Comparison of ENCODE assay signal across 9 cellular contexts in genomic region chr14:73283592-73284379, GRCh38. TPM values are rescaled to one million over a fixed set of nuclear protein-coding genes. Genes with fewer than 3 reads are reported as not detected.
A peak's percentile ranks its signal among the peaks of the same experiment; 100 is the strongest.
DNase-seq lines count a peak whose midpoint lies in the region; ATAC-seq and TF ChIP-seq lines count a peak whose summit lies in the region.
"Had no signal": no experiment of that assay in that cellular context is flagged by ENCODE, and none has a peak within 500 bp of the region (broad histone marks: within the 10 kb centered on the region; RNA-seq: fewer than 3 reads in every experiment).

No MANE protein-coding gene starts in this region.

- H3K9me3 Mint-ChIP-seq in H9 (no peaks in the 10 kb centered on the region), progenitor cell of endocrine pancreas (ENCODE audit: low read depth) (no peaks in the 10 kb centered on the region)

- no peak overlapping the region for H4K5ac ChIP-seq in H9 (ENCODE audit: insufficient read length, low read depth, low read length)

- no peak overlapping the region for H3K23ac ChIP-seq in H9 (ENCODE audit: insufficient read length, low read depth, low read length)

- H3K27ac ChIP-seq in H9 (ENCODE audit: insufficient read length, low read depth, low read length) (no peak overlapping the region), transverse colon (no peak overlapping the region)
- H3K27ac ChIP-seq: adrenal gland had no signal

- peak overlapping the region; percentile 1 for H3K4me2 ChIP-seq in H9 (ENCODE audit: insufficient read depth, insufficient read length, low read length)

- H2BK5ac ChIP-seq in H9 (ENCODE audit: insufficient read length, low read length), result no peak overlapping the region

- H4K20me1 ChIP-seq in H9 (ENCODE audit: control insufficient read depth, insufficient read depth, insufficient read length), result no peaks in the 10 kb centered on the region

- H3K9ac ChIP-seq in H9 (ENCODE audit: extremely low read depth, insufficient read length, low read length), result no peak overlapping the region

- no peak for TF ChIP-seq POLR2A in transverse colon (IDR thresholded peaks at IDR 0.05)

- H3T11ph ChIP-seq in H9 (ENCODE audit: low read length), result no peak overlapping the region

- WGBS in H9 (ENCODE audit: extremely low coverage, insufficient read length, low lambda C conversion rate), result no CpG with 5 or more reads among the region's 12 CpGs
- 72 to 74% methylated on average over 10 to 12 of the region's 12 CpGs for WGBS in transverse colon (ENCODE audit: low coverage in 1 of 2), 2 donors

- H4K91ac ChIP-seq in H9 (ENCODE audit: insufficient read length, low read depth, low read length), result no peak overlapping the region

- H3K4me3 Mint-ChIP-seq in H9, result peak overlapping the region in 1 of 2 experiments; percentile 19; a peak in 3 of 5 replicates
- no peak overlapping the region for H3K4me3 Mint-ChIP-seq in progenitor cell of endocrine pancreas (ENCODE audit: low read depth)

- H3K23me2 ChIP-seq in H9 (ENCODE audit: insufficient read length, low read depth, low read length, poor library complexity, severe bottlenecking), result no peaks in the 10 kb centered on the region

- no peaks in the 10 kb centered on the region for H3K27me3 ChIP-seq in H9 (ENCODE audit: insufficient read depth, low read length)
- H3K27me3 ChIP-seq in transverse colon, result no peaks in the 10 kb centered on the region
- H3K27me3 ChIP-seq: adrenal gland had no signal

- H2BK15ac ChIP-seq in H9 (ENCODE audit: low read depth, low read length), result no peak overlapping the region

- H3K79me1 ChIP-seq in H9 (ENCODE audit: insufficient read depth, low read depth, low read length, poor library complexity, severe bottlenecking), result no peaks in the 10 kb centered on the region

- no peaks in the 10 kb centered on the region for H3K27me3 Mint-ChIP-seq in H9 (ENCODE audit: low read depth)
- no peaks in the 10 kb centered on the region for H3K27me3 Mint-ChIP-seq in progenitor cell of endocrine pancreas

- no peak overlapping the region for H3K56ac ChIP-seq in H9 (ENCODE audit: insufficient read length, low read depth, low read length)

- no peak overlapping the region for H2BK20ac ChIP-seq in H9 (ENCODE audit: low read depth, low read length, poor library complexity, severe bottlenecking)

- no peak overlapping the region for H3K18ac ChIP-seq in H9 (ENCODE audit: insufficient read length, low read depth, low read length)

- H2AK5ac ChIP-seq in H9 (ENCODE audit: insufficient read length, low read length), result no peak overlapping the region

- no peak for ATAC-seq in GM21447 (IDR thresholded peaks at IDR 0.05; ENCODE audit: unreplicated experiment)

- H3K27ac Mint-ChIP-seq in H9, result peak overlapping the region; percentile 78 to 96 (median 88)
- H3K27ac Mint-ChIP-seq in progenitor cell of endocrine pancreas, result peak overlapping the region; percentile 26

- TF ChIP-seq CTCF in H9 (conservative IDR thresholded peaks at IDR 0.05) (peak; percentile 70), progenitor cell of endocrine pancreas (IDR thresholded peaks at IDR 0.05; ENCODE audit: unreplicated experiment) (peak; percentile 15), GM10266 (IDR thresholded peaks at IDR 0.05; ENCODE audit: control insufficient read depth, insufficient read depth, low read depth, missing control alignments) (no peak), transverse colon (IDR thresholded peaks at IDR 0.05) (no peak)

- no peaks in the 10 kb centered on the region for H3K79me2 ChIP-seq in H9 (ENCODE audit: insufficient read depth, low read length)

- no peak overlapping the region for H3K14ac ChIP-seq in H9 (ENCODE audit: insufficient read depth, low read length)

- peaks cover 0 to 67% (median 27%) of the 10 kb centered on the region in 4 donors for H3K36me3 ChIP-seq in transverse colon

- H3K4ac ChIP-seq in H9 (ENCODE audit: low read depth, low read length), result no peak overlapping the region

- H3K9me3 ChIP-seq in H9 (ENCODE audit: control insufficient read depth, low read depth, low read length), result no peaks in the 10 kb centered on the region
- no peaks in the 10 kb centered on the region for H3K9me3 ChIP-seq in transverse colon
- H3K9me3 ChIP-seq: adrenal gland had no signal

- H3K4me1 Mint-ChIP-seq in H9 (peaks cover 32 to 49% of the 10 kb centered on the region in 2 experiments), progenitor cell of endocrine pancreas (ENCODE audit: low read depth) (no peaks in the 10 kb centered on the region)

- no peak overlapping the region for H2AFZ ChIP-seq in H9 (ENCODE audit: low read length)

- intact Hi-C loops in transverse colon (cut with DNase I; ENCODE audit: low total_unique reads), result no loop called here

- no peak overlapping the region for H2BK12ac ChIP-seq in H9 (ENCODE audit: insufficient read length, low read depth, low read length)

- H3K4me1 ChIP-seq in H9 (ENCODE audit: insufficient read depth, low read length) (peaks cover 8% of the 10 kb centered on the region; the same call in 1 of the 2 replicates), transverse colon (no peaks in the 10 kb centered on the region)
- H3K4me1 ChIP-seq: adrenal gland had no signal

- in situ Hi-C loops in transverse colon (cut with MboI; ENCODE audit: low pct_ligation_motif_present in 1 of 4, low pct_unique_long_range_greater_than_20kb in 1 of 4, low sequenced_read_pairs in 3 of 4), result no loop called here

- TF ChIP-seq EP300 in transverse colon (IDR thresholded peaks at IDR 0.05; ENCODE audit: low read depth), result no peak

- DNase-seq in H9, result peak; percentile 62
- peak; percentile 60 for DNase-seq in NCI-H526 treated with DMSO at 0.1 percent for 48 hours (lab: John Stamatoyannopoulos, UW)
- DNase-seq in fibroblast of peridontal ligament (ENCODE audit: extremely low read depth), result peak; percentile 52
- no peak for DNase-seq in progenitor cell of endocrine pancreas (ENCODE audit: low spot score, unreplicated experiment)
- DNase-seq in GM10266 (ENCODE audit: extremely low spot score), result no peak
- no peak for DNase-seq in transverse colon
- no peak for DNase-seq in epidermal melanocyte (ENCODE audit: insufficient read length, low spot score)

- no peak overlapping the region for H3K4me3 ChIP-seq in transverse colon
- H3K4me3 ChIP-seq: adrenal gland had no signal

- H4K8ac ChIP-seq in H9 (replicated peaks; ENCODE audit: insufficient read length, low read depth, low read length), result no peak overlapping the region

- H3K36me3 Mint-ChIP-seq in H9 (ENCODE audit: insufficient read depth in 1 of 3, low read depth in 3 of 3), result peaks cover 5 to 39% (median 33%) of the 10 kb centered on the region in 3 experiments; a peak in 6 of 7 replicates
- peaks cover 20% of the 10 kb centered on the region for H3K36me3 Mint-ChIP-seq in progenitor cell of endocrine pancreas (ENCODE audit: insufficient read depth)

- no peak overlapping the region for H2BK120ac ChIP-seq in H9 (ENCODE audit: low read depth, low read length, poor library complexity, severe bottlenecking)

RNA-seq across cellular contexts. Expression of gene PAPLN, which starts 46.5 kb away (rescaled TPM):
- total RNA-seq in H9 (2021), result 6.9 and 8.5 TPM in 2 replicates
- total RNA-seq in progenitor cell of endocrine pancreas, result 2.0 and 2.7 TPM in 2 replicates
- total RNA-seq in transverse colon, result 10 to 100 TPM in 2 of 4 donors, 1 to 10 TPM in 2; 3.0 to 15.7 (median 11.0) TPM

Comparison
In these comparisons a context has a peak if more than half of its experiments do, and no peak if none do; other contexts are left out.
1. DNase-seq: peak in H9 (single experiment), NCI-H526 treated with DMSO at 0.1 percent for 48 hours (single experiment) and fibroblast of peridontal ligament (single experiment); none in progenitor cell of endocrine pancreas (single experiment), GM10266 (single experiment), transverse colon (single experiment) and epidermal melanocyte (single experiment).
2. CTCF ChIP-seq: peak in H9 (single experiment) and progenitor cell of endocrine pancreas (single experiment); none in GM10266 (single experiment) and transverse colon (0 of 5).